ENCODE assay signal across 21 cellular contexts in genomic region chr13:34086281-34086680, GRCh38.
DNase-seq lines count a peak whose midpoint lies in the region; ATAC-seq, FAIRE-seq and TF ChIP-seq lines count a peak whose summit lies in the region.
"Had no signal": no experiment of that assay in that cellular context is flagged by ENCODE, and none has a peak within 500 bp of the region (broad histone marks: within the 10 kb centered on the region; RNA-seq: fewer than 3 reads in every experiment).

No MANE protein-coding gene starts in this region.

- H3K4me1 Mint-ChIP-seq in stimulated activated naive CD8-positive, alpha-beta T cell treated with anti-CD3 and anti-CD28 coated beads, Interleukin-15, amount 100 ng/mL, for 72 hours, result no peaks in the 10 kb centered on the region
- H3K4me1 Mint-ChIP-seq: activated CD4-positive, alpha-beta T cell treated with anti-CD3 and anti-CD28 coated beads, Interleukin-2, amount 10 ng/mL, durations not matched to agents 24 days and 14 days; CD14-positive monocyte; endodermal cell had no signal

- peak; percentile 53 for ATAC-seq in GM21723 (IDR thresholded peaks at IDR 0.05; ENCODE audit: unreplicated experiment)
- peak; percentile 80 for ATAC-seq in HG03159 (IDR thresholded peaks at IDR 0.05; ENCODE audit: unreplicated experiment)
- no peak for ATAC-seq in stimulated activated naive CD8-positive, alpha-beta T cell treated with anti-CD3 and anti-CD28 coated beads, Interleukin-15, amount 100 ng/mL, for 72 hours
- ATAC-seq: sciatic nerve had no signal

- no peak for TF ChIP-seq POLR2A in GM12892 (IDR thresholded peaks at IDR 0.05; ENCODE audit: low read depth, low read length)

- H3K27ac Mint-ChIP-seq in stimulated activated naive CD8-positive, alpha-beta T cell treated with anti-CD3 and anti-CD28 coated beads, Interleukin-15, amount 100 ng/mL, for 72 hours, result no peak overlapping the region
- H3K27ac Mint-ChIP-seq: activated CD4-positive, alpha-beta T cell treated with anti-CD3 and anti-CD28 coated beads, Interleukin-2, amount 10 ng/mL, durations not matched to agents 24 days and 14 days; CD14-positive monocyte; endodermal cell had no signal

- FAIRE-seq in GM12892 (lab: Jason Lieb, UNC), result peak; percentile 70

- H3K9me3 Mint-ChIP-seq in stimulated activated naive CD8-positive, alpha-beta T cell treated with anti-CD3 and anti-CD28 coated beads, Interleukin-15, amount 100 ng/mL, for 72 hours, result peaks cover 0 to 23% of the 10 kb centered on the region in 2 donors

- H3K4me3 Mint-ChIP-seq in stimulated activated naive CD8-positive, alpha-beta T cell treated with anti-CD3 and anti-CD28 coated beads, Interleukin-15, amount 100 ng/mL, for 72 hours, result no peak overlapping the region
- H3K4me3 Mint-ChIP-seq: activated CD4-positive, alpha-beta T cell treated with anti-CD3 and anti-CD28 coated beads, Interleukin-2, amount 10 ng/mL, durations not matched to agents 24 days and 14 days; CD14-positive monocyte; endodermal cell had no signal

- no peaks in the 10 kb centered on the region for H3K27me3 Mint-ChIP-seq in stimulated activated naive CD8-positive, alpha-beta T cell treated with anti-CD3 and anti-CD28 coated beads, Interleukin-15, amount 100 ng/mL, for 72 hours
- H3K27me3 Mint-ChIP-seq: activated CD4-positive, alpha-beta T cell treated with anti-CD3 and anti-CD28 coated beads, Interleukin-2, amount 10 ng/mL, durations not matched to agents 24 days and 14 days had no signal

- DNase-seq in GM12892 (ENCODE audit: insufficient read length), result no peak
- peak; percentile 0 for DNase-seq in GM19238 (ENCODE audit: insufficient read length, low spot score)
- DNase-seq in kidney tubule cell (ENCODE audit: low spot score), result no peak
- no peak for DNase-seq in stimulated activated naive CD8-positive, alpha-beta T cell treated with anti-CD3 and anti-CD28 coated beads, Interleukin-15, amount 100 ng/mL, for 72 hours
- no peak for DNase-seq in HCEC 1CT
- no peak for DNase-seq in NCI-H2227 (lab: John Stamatoyannopoulos, UW; ENCODE audit: unreplicated experiment)
- DNase-seq: activated CD4-positive, alpha-beta T cell treated with anti-CD3 and anti-CD28 coated beads, Interleukin-2, amount 10 ng/mL, durations not matched to agents 24 days and 14 days; activated naive CD4-positive, alpha-beta T cell treated with anti-CD3 and anti-CD28 coated beads, Interleukin-2, amount 50 U/mL, for 16 hours; DMS79 treated with DMSO at 0.1 percent for 48 hours; endodermal cell; islet precursor cell; MG63; NCI-H1694 treated with DMSO at 0.1 percent for 48 hours; NCI-H226; ovary; SW 1271; uterus had no signal
